ENCODE assay signal across 20 cellular contexts in genomic region chr2:68695971-68696370, GRCh38. TPM values are rescaled to one million over a fixed set of nuclear protein-coding genes. Genes with fewer than 3 reads are reported as not detected.
DNase-seq lines count a peak whose midpoint lies in the region; TF ChIP-seq lines count a peak whose summit lies in the region.
"Had no signal": no experiment of that assay in that cellular context is flagged by ENCODE, and none has a peak within 500 bp of the region (broad histone marks: within the 10 kb centered on the region; RNA-seq: fewer than 3 reads in every experiment).

No MANE protein-coding gene starts in this region.

- TF ChIP-seq CTCF in esophagus muscularis mucosa (IDR thresholded peaks at IDR 0.05) = no peak
- no peak for TF ChIP-seq CTCF in chondrocyte (IDR thresholded peaks at IDR 0.05)

- H3K4me1 ChIP-seq in esophagus muscularis mucosa = no peaks in the 10 kb centered on the region
- H3K4me1 ChIP-seq: A549, HAP-1 had no signal

- peak; percentile 18 for DNase-seq in activated CD4-positive, alpha-beta T cell treated with anti-CD3 and anti-CD28 coated beads, Interleukin-2, amount 10 ng/mL, durations not matched to agents 24 days and 14 days
- no peak for DNase-seq in activated CD4-positive, alpha-beta T cell treated with anti-CD3 and anti-CD28 coated beads, Interleukin-2, amount 50 U/mL, for 48 hours
- DNase-seq in RPMI7951 (ENCODE audit: low read depth) (peak; percentile 51), esophagus muscularis mucosa (ENCODE audit: extremely low spot score) (peak; percentile 17), GDM1 (lab: John Stamatoyannopoulos, UW) (no peak), chondrocyte (ENCODE audit: low spot score) (no peak), hypothalamus (lab: John Stamatoyannopoulos, UW) (no peak)
- DNase-seq: AML-193; CD4-positive, alpha-beta T cell; DMS153; DMS79; GF-D8 had no signal

- TF ChIP-seq POLR2A in esophagus muscularis mucosa (IDR thresholded peaks at IDR 0.05; ENCODE audit: low read depth) = no peak

- H3K27me3 ChIP-seq in esophagus muscularis mucosa = peaks cover 0 to 6% (median 0%) of the 10 kb centered on the region in 4 donors

- H3K27ac Mint-ChIP-seq in activated CD4-positive, alpha-beta T cell treated with anti-CD3 and anti-CD28 coated beads, Interleukin-2, amount 10 ng/mL, durations not matched to agents 24 days and 14 days = no peak overlapping the region
- no peak overlapping the region for H3K27ac Mint-ChIP-seq in chondrocyte (ENCODE audit: unreplicated experiment)
- H3K27ac Mint-ChIP-seq: CD4-positive, alpha-beta T cell; IgD-negative memory B cell had no signal

- H3K36me3 ChIP-seq in esophagus muscularis mucosa = no peaks in the 10 kb centered on the region
- H3K36me3 ChIP-seq: HAP-1 had no signal

- peaks cover 10% of the 10 kb centered on the region for H3K4me1 Mint-ChIP-seq in activated CD4-positive, alpha-beta T cell treated with anti-CD3 and anti-CD28 coated beads, Interleukin-2, amount 10 ng/mL, durations not matched to agents 24 days and 14 days
- no peaks in the 10 kb centered on the region for H3K4me1 Mint-ChIP-seq in chondrocyte (ENCODE audit: low read depth)

- peaks cover 0 to 5% (median 0%) of the 10 kb centered on the region in 4 donors for H3K9me3 ChIP-seq in esophagus muscularis mucosa

- no peak overlapping the region for H3K4me3 Mint-ChIP-seq in activated CD4-positive, alpha-beta T cell treated with anti-CD3 and anti-CD28 coated beads, Interleukin-2, amount 10 ng/mL, durations not matched to agents 24 days and 14 days
- no peak overlapping the region for H3K4me3 Mint-ChIP-seq in chondrocyte (ENCODE audit: unreplicated experiment)
- H3K4me3 Mint-ChIP-seq: CD4-positive, alpha-beta T cell; IgD-negative memory B cell had no signal

- peaks cover 17% of the 10 kb centered on the region for H3K27me3 Mint-ChIP-seq in activated CD4-positive, alpha-beta T cell treated with anti-CD3 and anti-CD28 coated beads, Interleukin-2, amount 10 ng/mL, durations not matched to agents 24 days and 14 days
- peaks cover 5% of the 10 kb centered on the region for H3K27me3 Mint-ChIP-seq in chondrocyte (ENCODE audit: low read depth)

- 88% methylated on average over 4 of the region's 4 CpGs for whole genome bisulfite sequencing in esophagus muscularis mucosa

- TF ChIP-seq EP300 in esophagus muscularis mucosa (IDR thresholded peaks at IDR 0.05) = no peak

- H3K27ac ChIP-seq in esophagus muscularis mucosa (replicated peaks in 1 of 4) = no peak overlapping the region
- H3K27ac ChIP-seq: 22Rv1, A549, C4-2B had no signal

- intact Hi-C loops in activated CD4-positive, alpha-beta T cell treated with anti-CD3 and anti-CD28 coated beads, Interleukin-2, amount 10 ng/mL, durations not matched to agents 24 days and 14 days (cut with micrococcal nuclease) = no loop called here
- intact Hi-C loops in esophagus muscularis mucosa (cut with DNase I) = no loop called here

- H3K36me3 Mint-ChIP-seq in activated CD4-positive, alpha-beta T cell treated with anti-CD3 and anti-CD28 coated beads, Interleukin-2, amount 10 ng/mL, durations not matched to agents 24 days and 14 days (ENCODE audit: low read depth) = no peaks in the 10 kb centered on the region
- H3K36me3 Mint-ChIP-seq in chondrocyte (ENCODE audit: low read depth) = peaks cover 1% of the 10 kb centered on the region
- H3K36me3 Mint-ChIP-seq: IgD-negative memory B cell had no signal

- H3K9me3 Mint-ChIP-seq in activated CD4-positive, alpha-beta T cell treated with anti-CD3 and anti-CD28 coated beads, Interleukin-2, amount 10 ng/mL, durations not matched to agents 24 days and 14 days = peaks cover 8% of the 10 kb centered on the region
- peaks cover 12% of the 10 kb centered on the region for H3K9me3 Mint-ChIP-seq in chondrocyte (ENCODE audit: low read depth)
- H3K9me3 Mint-ChIP-seq: IgD-negative memory B cell had no signal

- H3K4me3 ChIP-seq in esophagus muscularis mucosa = no peak overlapping the region
- H3K4me3 ChIP-seq: A549, HAP-1 had no signal

RNA-seq across cellular contexts. Expression of gene ARHGAP25, which starts 38.6 kb away (rescaled TPM):
- 37.8 and 42.2 TPM in 2 replicates for total RNA-seq in activated CD4-positive, alpha-beta T cell treated with anti-CD3 and anti-CD28 coated beads, Interleukin-2, amount 10 ng/mL, durations not matched to agents 24 days and 14 days
- 0.12 TPM in 1 of 2 replicates, not detected in the other for total RNA-seq in RPMI7951 (2014; rRNA removed; shearing (Covaris generic))
- total RNA-seq in esophagus muscularis mucosa (1 to 10 TPM; 3.7 to 9.3 (median 5.4) TPM), chondrocyte (0.31 to 0.50 TPM in 2 of 3 replicates, not detected in the other)
- total RNA-seq: HepG2, HT-29 had no signal

RNA-seq across cellular contexts. Expression of gene PROKR1, which starts 52.6 kb away (rescaled TPM):
- not detected in 2 replicates for total RNA-seq in activated CD4-positive, alpha-beta T cell treated with anti-CD3 and anti-CD28 coated beads, Interleukin-2, amount 10 ng/mL, durations not matched to agents 24 days and 14 days
- total RNA-seq in RPMI7951 (2014; rRNA removed; shearing (Covaris generic)) = not detected in 2 replicates
- not detected for total RNA-seq in esophagus muscularis mucosa
- total RNA-seq in chondrocyte = not detected in 3 replicates
- total RNA-seq: CD4-positive, alpha-beta T cell; H4; HepG2; HT-29 had no signal

Comparison
In these comparisons a context has a peak if more than half of its experiments do, and no peak if none do; other contexts are left out.
1. DNase-seq: peak in activated CD4-positive, alpha-beta T cell treated with anti-CD3 and anti-CD28 coated beads, Interleukin-2, amount 10 ng/mL, durations not matched to agents 24 days and 14 days (single experiment), RPMI7951 (single experiment) and esophagus muscularis mucosa (single experiment); none in activated CD4-positive, alpha-beta T cell treated with anti-CD3 and anti-CD28 coated beads, Interleukin-2, amount 50 U/mL, for 48 hours (0 of 2), GDM1 (single experiment), chondrocyte (single experiment) and hypothalamus (0 of 51).